ENCODE assay signal across 37 cellular contexts in genomic region chr10:116017405-116017804, GRCh38.
"Had no signal": no experiment of that assay in that cellular context is flagged by ENCODE, and none has a peak within 500 bp of the region (broad histone marks: within the 10 kb centered on the region; RNA-seq: fewer than 3 reads in every experiment).

No MANE protein-coding gene starts in this region.

- H3K9me3 Mint-ChIP-seq: activated naive CD8-positive, alpha-beta T cell treated with anti-CD3 and anti-CD28 coated beads, Interleukin-2, amount 10 ng/mL, durations not matched to agents 7 days and 5 days; activated T-helper 1 cell treated with anti-CD3 and anti-CD28 coated beads, Interleukin-12 subunit alpha, Interleukin-12 subunit beta, Interleukin-2, Interleukin-4 antibody, amounts not matched to agents 30 ng/mL and 10 ng/mL and 1 ng/mL, durations not matched to agents 14 hours and 24 hours and 36 hours; T-helper 2 cell treated with Interferon-gamma antibody and Interleukin-4, amounts not matched to agents 5 μg/mL and 100 μg/mL, for 36 hours had no signal

- H3K27me3 Mint-ChIP-seq: activated B cell treated with CpG ODN at 0.5 μM for 24 hours; activated CD4-positive, alpha-beta memory T cell treated with anti-CD3 and anti-CD28 coated beads for 36 hours; activated CD4-positive, alpha-beta T cell treated with anti-CD3 and anti-CD28 coated beads, Interleukin-2, amount 10 ng/mL, durations not matched to agents 24 days and 14 days; activated CD8-positive, alpha-beta T cell treated with anti-CD3 and anti-CD28 coated beads for 36 hours; activated naive CD4-positive, alpha-beta T cell treated with anti-CD3 and anti-CD28 coated beads, Interleukin-2, amount 10 ng/mL, durations not matched to agents 7 days and 5 days; activated naive CD4-positive, alpha-beta T cell treated with anti-CD3 and anti-CD28 coated beads, Interleukin-2, amount 50 U/mL, for 24 hours; activated naive CD8-positive, alpha-beta T cell treated with anti-CD3 and anti-CD28 coated beads, Interleukin-2, amount 10 ng/mL, durations not matched to agents 7 days and 5 days; activated naive CD8-positive, alpha-beta T cell treated with anti-CD3 and anti-CD28 coated beads, Interleukin-2, amount 50 U/mL, for 24 hours; activated T-helper 17 cell treated with anti-CD3 and anti-CD28 coated beads, Interleukin-2, amount 50 U/mL, for 72 hours; brain; central memory CD8-positive, alpha-beta T cell had no signal

- H3K4me1 Mint-ChIP-seq: activated B cell treated with CpG ODN at 0.5 μM for 24 hours; activated CD4-positive, alpha-beta T cell treated with anti-CD3 and anti-CD28 coated beads, Interleukin-2, amount 10 ng/mL, durations not matched to agents 24 days and 14 days; activated naive CD4-positive, alpha-beta T cell treated with anti-CD3 and anti-CD28 coated beads, Interleukin-2, amount 10 ng/mL, durations not matched to agents 7 days and 5 days; activated naive CD4-positive, alpha-beta T cell treated with anti-CD3 and anti-CD28 coated beads, Interleukin-2, amount 50 U/mL, for 24 hours; activated naive CD8-positive, alpha-beta T cell treated with anti-CD3 and anti-CD28 coated beads, Interleukin-2, amount 10 ng/mL, durations not matched to agents 7 days and 5 days; activated naive CD8-positive, alpha-beta T cell treated with anti-CD3 and anti-CD28 coated beads, Interleukin-2, amount 50 U/mL, for 24 hours; activated T-helper 17 cell treated with anti-CD3 and anti-CD28 coated beads, Interleukin-2, amount 50 U/mL, for 72 hours; central memory CD8-positive, alpha-beta T cell had no signal

- H3K36me3 Mint-ChIP-seq: activated CD4-positive, alpha-beta memory T cell treated with anti-CD3 and anti-CD28 coated beads for 36 hours; activated naive CD4-positive, alpha-beta T cell treated with anti-CD3 and anti-CD28 coated beads, Interleukin-2, amount 10 ng/mL, durations not matched to agents 7 days and 5 days; activated naive CD4-positive, alpha-beta T cell treated with anti-CD3 and anti-CD28 coated beads, Interleukin-2, amount 50 U/mL, for 24 hours; activated naive CD8-positive, alpha-beta T cell; activated naive CD8-positive, alpha-beta T cell treated with anti-CD3 and anti-CD28 coated beads, Interleukin-2, amount 10 ng/mL, durations not matched to agents 7 days and 5 days; brain had no signal

- H3K9me3 ChIP-seq: ascending aorta had no signal

- H3K36me3 ChIP-seq: ascending aorta, cardiac muscle cell had no signal

- H3K4me3 Mint-ChIP-seq: activated B cell treated with CpG ODN at 0.5 μM for 24 hours; activated CD4-positive, alpha-beta memory T cell treated with anti-CD3 and anti-CD28 coated beads for 36 hours; activated CD4-positive, alpha-beta T cell treated with anti-CD3 and anti-CD28 coated beads, Interleukin-2, amount 10 ng/mL, durations not matched to agents 24 days and 14 days; activated CD8-positive, alpha-beta T cell treated with anti-CD3 and anti-CD28 coated beads for 36 hours; activated naive CD4-positive, alpha-beta T cell treated with anti-CD3 and anti-CD28 coated beads, Interleukin-2, amount 10 ng/mL, durations not matched to agents 7 days and 5 days; activated naive CD4-positive, alpha-beta T cell treated with anti-CD3 and anti-CD28 coated beads, Interleukin-2, amount 50 U/mL, for 24 hours; activated naive CD8-positive, alpha-beta T cell; activated naive CD8-positive, alpha-beta T cell treated with anti-CD3 and anti-CD28 coated beads, Interleukin-2, amount 10 ng/mL, durations not matched to agents 7 days and 5 days; activated naive CD8-positive, alpha-beta T cell treated with anti-CD3 and anti-CD28 coated beads, Interleukin-2, amount 50 U/mL, for 24 hours; activated T-cell treated with anti-CD3 and anti-CD28 coated beads, Interleukin-2, amount 50 U/mL, for 4 hours; activated T-cell treated with anti-CD3 and anti-CD28 coated beads, Interleukin-2, amount 50 U/mL, for 72 hours; activated T-helper 1 cell treated with anti-CD3 and anti-CD28 coated beads, Interleukin-12 subunit alpha, Interleukin-12 subunit beta, Interleukin-2, Interleukin-4 antibody, amounts not matched to agents 30 ng/mL and 10 ng/mL and 1 ng/mL, durations not matched to agents 14 hours and 24 hours and 36 hours; activated T-helper 17 cell treated with anti-CD3 and anti-CD28 coated beads, Interleukin-2, amount 50 U/mL, for 72 hours; brain; central memory CD8-positive, alpha-beta T cell; T-helper 1 cell treated with Interleukin-12 subunit alpha and Interleukin-12 subunit beta and Interleukin-4 antibody, amounts not matched to agents 30 μg/mL and 1 μg/mL, for 36 hours; T-helper 2 cell treated with Interferon-gamma antibody and Interleukin-4, amounts not matched to agents 5 μg/mL and 100 μg/mL, for 36 hours had no signal

- H3K27ac Mint-ChIP-seq: activated B cell treated with CpG ODN at 0.5 μM for 24 hours; activated CD4-positive, alpha-beta memory T cell treated with anti-CD3 and anti-CD28 coated beads for 36 hours; activated CD4-positive, alpha-beta T cell treated with anti-CD3 and anti-CD28 coated beads, Interleukin-2, amount 10 ng/mL, durations not matched to agents 24 days and 14 days; activated CD8-positive, alpha-beta T cell treated with anti-CD3 and anti-CD28 coated beads for 36 hours; activated naive CD4-positive, alpha-beta T cell treated with anti-CD3 and anti-CD28 coated beads, Interleukin-2, amount 10 ng/mL, durations not matched to agents 7 days and 5 days; activated naive CD4-positive, alpha-beta T cell treated with anti-CD3 and anti-CD28 coated beads, Interleukin-2, amount 50 U/mL, for 24 hours; activated naive CD8-positive, alpha-beta T cell; activated naive CD8-positive, alpha-beta T cell treated with anti-CD3 and anti-CD28 coated beads, Interleukin-2, amount 10 ng/mL, durations not matched to agents 7 days and 5 days; activated naive CD8-positive, alpha-beta T cell treated with anti-CD3 and anti-CD28 coated beads, Interleukin-2, amount 50 U/mL, for 24 hours; activated T-cell treated with anti-CD3 and anti-CD28 coated beads, Interleukin-2, amount 50 U/mL, for 72 hours; activated T-helper 1 cell treated with anti-CD3 and anti-CD28 coated beads, Interleukin-12 subunit alpha, Interleukin-12 subunit beta, Interleukin-2, Interleukin-4 antibody, amounts not matched to agents 30 ng/mL and 10 ng/mL and 1 ng/mL, durations not matched to agents 14 hours and 24 hours and 36 hours; activated T-helper 17 cell treated with anti-CD3 and anti-CD28 coated beads, Interleukin-2, amount 50 U/mL, for 72 hours; brain; T-helper 1 cell treated with Interleukin-12 subunit alpha and Interleukin-12 subunit beta and Interleukin-4 antibody, amounts not matched to agents 30 μg/mL and 1 μg/mL, for 36 hours; T-helper 2 cell treated with Interferon-gamma antibody and Interleukin-4, amounts not matched to agents 5 μg/mL and 100 μg/mL, for 36 hours had no signal

- DNase-seq: activated B cell treated with CpG ODN at 0.5 μM for 24 hours; activated CD4-positive, alpha-beta memory T cell treated with anti-CD3 and anti-CD28 coated beads for 36 hours; activated CD4-positive, alpha-beta T cell treated with anti-CD3 and anti-CD28 coated beads for 4 hours; activated CD4-positive, alpha-beta T cell treated with anti-CD3 and anti-CD28 coated beads, Interleukin-2, amount 10 ng/mL, durations not matched to agents 24 days and 14 days; activated CD4-positive, alpha-beta T cell treated with anti-CD3 and anti-CD28 coated beads, Interleukin-2, amount 50 U/mL, for 1 hour; activated CD4-positive, alpha-beta T cell treated with anti-CD3 and anti-CD28 coated beads, Interleukin-2, amount 50 U/mL, for 4 hours; activated CD4-positive, CD25-positive, alpha-beta regulatory T cell treated with anti-CD3 and anti-CD28 coated beads, Interleukin-2, amount 50 U/mL, for 72 hours; activated CD8-positive, alpha-beta memory T cell treated with anti-CD3 and anti-CD28 coated beads, Interleukin-2, amount 50 U/mL, for 4 hours; activated CD8-positive, alpha-beta T cell treated with anti-CD3 and anti-CD28 coated beads for 36 hours; activated effector memory CD4-positive, alpha-beta T cell treated with Interleukin-2 at 50 U/mL for 16 hours; activated gamma-delta T cell; activated naive CD4-positive, alpha-beta T cell treated with anti-CD3 and anti-CD28 coated beads, Interleukin-2, amount 10 ng/mL, durations not matched to agents 7 days and 5 days; activated naive CD4-positive, alpha-beta T cell treated with Interleukin-2 at 50 U/mL for 16 hours; activated naive CD8-positive, alpha-beta T cell treated with anti-CD3 and anti-CD28 coated beads, Interleukin-2, amount 10 ng/mL, durations not matched to agents 7 days and 5 days; activated naive CD8-positive, alpha-beta T cell treated with anti-CD3 and anti-CD28 coated beads, Interleukin-2, amount 50 U/mL, for 24 hours; activated T-cell treated with anti-CD3 and anti-CD28 coated beads for 4 hours; activated T-cell treated with anti-CD3 and anti-CD28 coated beads, Interleukin-2, amount 50 U/mL, for 1 hour; activated T-cell treated with anti-CD3 and anti-CD28 coated beads, Interleukin-2, amount 50 U/mL, for 4 hours; activated T-cell treated with anti-CD3 and anti-CD28 coated beads, Interleukin-2, amount 50 U/mL, for 72 hours; amygdala; anterior cingulate cortex; caudate nucleus; cerebellar nuclear complex; T-helper 1 cell; T-helper 2 cell; T-helper 9 cell had no signal

- ATAC-seq: activated CD8-positive, alpha-beta T cell treated with anti-CD3 and anti-CD28 coated beads for 36 hours; activated naive CD8-positive, alpha-beta T cell treated with anti-CD3 and anti-CD28 coated beads, Interleukin-2, amount 50 U/mL, for 24 hours; activated T-cell treated with anti-CD3 and anti-CD28 coated beads, Interleukin-2, amount 50 U/mL, for 4 hours; activated T-cell treated with anti-CD3 and anti-CD28 coated beads, Interleukin-2, amount 50 U/mL, for 72 hours; activated T-helper 17 cell treated with anti-CD3 and anti-CD28 coated beads, Interleukin-2, amount 50 U/mL, for 72 hours had no signal

- H3K27me3 ChIP-seq: ascending aorta, cardiac muscle cell had no signal

- H3K27ac ChIP-seq: ascending aorta, cardiac muscle cell, VCaP had no signal

- H3K4me3 ChIP-seq: ascending aorta, cardiac muscle cell had no signal
